In the genomic region with DNA sequence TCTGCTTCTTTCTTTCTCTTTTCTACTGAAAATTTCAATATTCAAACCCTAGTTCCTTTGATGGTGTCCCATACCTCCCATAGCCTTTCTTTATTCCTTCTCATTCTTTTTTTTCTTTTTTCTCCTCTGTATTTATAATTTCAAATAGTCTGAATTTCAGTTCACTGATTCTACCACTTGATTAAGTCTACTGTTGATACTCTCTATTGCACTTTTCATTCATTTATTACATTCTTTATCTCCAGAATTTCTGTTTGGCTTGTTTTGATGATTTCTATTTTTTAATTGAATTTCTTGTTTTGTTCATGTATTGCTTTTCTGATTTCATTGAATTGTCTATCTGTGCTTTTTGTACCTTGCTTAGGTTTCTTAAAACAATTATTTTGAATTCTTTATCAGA, we compare ENCODE assay signal across 20 cellular contexts.
DNase-seq lines count a peak whose midpoint lies in the region; FAIRE-seq and TF ChIP-seq lines count a peak whose summit lies in the region.
"Had no signal": no experiment of that assay in that cellular context is flagged by ENCODE, and none has a peak within 500 bp of the region (broad histone marks: within the 10 kb centered on the region; RNA-seq: fewer than 3 reads in every experiment).

No MANE protein-coding gene starts in this region.

- peaks cover 8% of the 10 kb centered on the region for H3K27me3 Mint-ChIP-seq in osteocyte (ENCODE audit: unreplicated experiment)

- peaks cover 40% of the 10 kb centered on the region for H3K9me3 Mint-ChIP-seq in osteocyte (ENCODE audit: unreplicated experiment)

- peak; percentile 19 for FAIRE-seq in G401.6 (lab: Jason Lieb, UNC)
- FAIRE-seq: A204.1, GM12878, GM19239, H1 had no signal

- no peak for TF ChIP-seq CTCF in osteocyte (IDR thresholded peaks at IDR 0.05)

- H3K4me3 Mint-ChIP-seq in osteocyte (ENCODE audit: unreplicated experiment), result no peak overlapping the region
- H3K4me3 Mint-ChIP-seq: CD4-positive, alpha-beta memory T cell had no signal

- no peaks in the 10 kb centered on the region for H3K36me3 Mint-ChIP-seq in osteocyte (ENCODE audit: unreplicated experiment)

- in situ Hi-C loops in ACHN (cut with HindIII; ENCODE audit: low pct_ligation_motif_present, low pct_unique_long_range_greater_than_20kb, low sequenced_read_pairs), result no loop called here

- H3K27ac Mint-ChIP-seq in osteocyte (ENCODE audit: unreplicated experiment), result no peak overlapping the region

- H3K4me1 Mint-ChIP-seq in osteocyte (ENCODE audit: unreplicated experiment), result no peaks in the 10 kb centered on the region

- DNase-seq in DMS 273 (lab: John Stamatoyannopoulos, UW; ENCODE audit: unreplicated experiment) (peak; percentile 6), DMS 273 treated with DMSO at 0.1 percent for 48 hours (lab: John Stamatoyannopoulos, UW) (no peak), LHCN-M2 (ENCODE audit: low read depth) (peak; percentile 2), SHP77 treated with DMSO at 0.1 percent for 48 hours (lab: John Stamatoyannopoulos, UW) (no peak), ACHN (no peak), osteocyte (ENCODE audit: extremely low spot score, unreplicated experiment) (no peak)
- DNase-seq: C1 segment of cervical spinal cord; CD4-positive, alpha-beta memory T cell; COR-L47; DMS53; DMS79 treated with DMSO at 0.1 percent for 48 hours; GDM1; GM23248; H7; HCEC 1CT had no signal

Comparison
In these comparisons a context has a peak if more than half of its experiments do, and no peak if none do; other contexts are left out.
1. DNase-seq: peak in DMS 273 (single experiment) and LHCN-M2 (single experiment); none in DMS 273 treated with DMSO at 0.1 percent for 48 hours (single experiment), SHP77 treated with DMSO at 0.1 percent for 48 hours (single experiment), ACHN (single experiment) and osteocyte (single experiment).